In the genomic region with DNA sequence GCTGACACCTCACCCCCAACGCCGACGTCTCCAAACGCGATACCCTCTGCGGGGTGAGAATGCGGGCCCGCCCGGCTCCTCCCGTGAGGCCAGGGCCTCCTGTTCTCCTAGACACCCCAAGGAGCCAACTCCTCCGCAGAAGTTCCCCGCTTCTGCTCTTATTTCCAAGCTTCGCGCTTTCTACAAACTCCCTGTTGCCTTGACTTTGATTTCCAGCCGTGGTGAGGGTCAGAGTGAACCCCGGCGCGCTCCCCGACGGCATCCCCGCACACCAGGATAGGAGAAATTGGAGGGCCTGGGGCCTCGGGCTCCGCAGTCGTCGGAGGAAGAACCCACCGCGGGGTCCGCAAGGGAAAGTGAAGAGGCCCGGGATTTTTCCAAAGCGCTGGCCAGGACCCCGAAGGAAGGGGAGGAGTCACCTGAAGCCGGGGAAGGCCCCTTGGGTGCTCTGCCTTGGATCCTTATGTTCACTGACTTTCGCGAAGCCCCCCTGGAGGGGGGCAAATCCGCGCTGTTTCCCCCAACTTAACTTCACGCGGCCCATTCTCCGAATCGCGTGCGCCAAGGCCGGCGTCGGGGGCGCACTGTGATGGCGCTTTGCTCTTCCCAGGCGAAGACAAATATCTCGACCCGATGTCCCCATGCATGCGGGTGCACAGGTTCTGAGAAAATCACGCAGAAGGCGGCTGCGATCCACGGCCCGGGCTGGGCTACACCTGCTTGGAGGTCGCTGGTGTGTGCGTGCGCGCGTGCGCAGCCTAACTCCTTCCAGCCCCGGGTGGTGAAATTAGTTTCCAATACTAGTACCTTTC, we compare ENCODE assay signal across 14 cellular contexts. TPM values are rescaled to one million over a fixed set of nuclear protein-coding genes. Genes with fewer than 3 reads are reported as not detected.
DNase-seq lines count a peak whose midpoint lies in the region; TF ChIP-seq lines count a peak whose summit lies in the region.
"Had no signal": no experiment of that assay in that cellular context is flagged by ENCODE, and none has a peak within 500 bp of the region (broad histone marks: within the 10 kb centered on the region; RNA-seq: fewer than 3 reads in every experiment).

No MANE protein-coding gene starts in this region.

- no peak for TF ChIP-seq CTCF in adrenal gland (IDR thresholded peaks at IDR 0.05)

- in situ Hi-C loops in HAP-1 (cut with MboI; ENCODE audit: low sequenced_read_pairs) = loop anchor here (25.0 kb wide), 1 partner anchor 197 kb away; no protein-coding TSS in a partner anchor

- H3K9me3 ChIP-seq in iPS-15b (ENCODE audit: control insufficient read depth, insufficient read depth, low read length) = no peaks in the 10 kb centered on the region
- H3K9me3 ChIP-seq in adrenal gland (replicated peaks in 1 of 3) = no peaks in the 10 kb centered on the region
- no peaks in the 10 kb centered on the region for H3K9me3 ChIP-seq in HAP-1
- H3K9me3 ChIP-seq: heart right ventricle, ovary had no signal

- H3K36me3 ChIP-seq in iPS-15b (ENCODE audit: control insufficient read depth, insufficient read depth, low read length) (no peaks in the 10 kb centered on the region), adrenal gland (replicated peaks in 1 of 2) (no peaks in the 10 kb centered on the region), HAP-1 (replicated peaks) (no peaks in the 10 kb centered on the region)
- H3K36me3 ChIP-seq: heart right ventricle, ovary had no signal

- 5 to 11% (median 6%) methylated on average over 33 to 63 of the region's 63 CpGs for whole genome bisulfite sequencing in adrenal gland, 4 donors

- peaks cover 17% of the 10 kb centered on the region for H3K4me1 ChIP-seq in iPS-15b (ENCODE audit: control insufficient read depth, insufficient read depth, low read length)
- H3K4me1 ChIP-seq in adrenal gland (replicated peaks in 1 of 2) = peaks cover 0 to 14% of the 10 kb centered on the region in 2 donors
- H3K4me1 ChIP-seq in HAP-1 = peaks cover 2% of the 10 kb centered on the region; the same call in 1 of the 2 replicates

- no peak overlapping the region for H3K9ac ChIP-seq in iPS-15b (ENCODE audit: low read depth, low read length)

- no peak for TF ChIP-seq POLR2A in adrenal gland (IDR thresholded peaks at IDR 0.05)

- peak; percentile 52 for DNase-seq in NCI-H1436 (lab: John Stamatoyannopoulos, UW)
- no peak for DNase-seq in NCI-H1436 treated with DMSO at 0.1 percent for 48 hours (lab: John Stamatoyannopoulos, UW)
- peak; percentile 57 for DNase-seq in COR-L47 (lab: John Stamatoyannopoulos, UW)
- peak; percentile 88 for DNase-seq in NCI-H69 (lab: John Stamatoyannopoulos, UW)
- no peak for DNase-seq in adrenal gland
- no peak for DNase-seq in HAP-1 (ENCODE audit: low spot score in 2 of 2)
- no peak for DNase-seq in T1000 (lab: John Stamatoyannopoulos, UW)
- DNase-seq: Calu3, heart right ventricle, ovary, SIG-M5 had no signal

- H3K27me3 ChIP-seq in iPS-15b (ENCODE audit: control insufficient read depth, insufficient read depth, low read length) (peaks cover 76% of the 10 kb centered on the region), adrenal gland (peaks cover 73% of the 10 kb centered on the region), HAP-1 (ENCODE audit: low read depth) (peaks cover 42% of the 10 kb centered on the region)
- H3K27me3 ChIP-seq: ovary had no signal

- peak overlapping the region in 1 of 5 donors; percentile 32 for H3K27ac ChIP-seq in adrenal gland
- H3K27ac ChIP-seq: heart right ventricle, ovary had no signal

- H3K4me3 ChIP-seq in iPS-15b (ENCODE audit: low read depth, low read length) (peak overlapping the region; percentile 53), adrenal gland (no peak overlapping the region), HAP-1 (no peak overlapping the region)
- H3K4me3 ChIP-seq: heart right ventricle, ovary had no signal

- intact Hi-C loops in adrenal gland (cut with DNase I) = loop anchor here (10.0 kb wide), 2 partner anchors 210 to 230 kb away; no protein-coding TSS in a partner anchor

RNA-seq across cellular contexts. Expression of a gene that starts 3.0 kb away (rescaled TPM):
- total RNA-seq in adrenal gland = 10 to 100 TPM in 1 of 8 donors, 1 to 10 TPM in 3, under 1 TPM in 1, not detected in 3; 0.10 to 13.3 (median 7.7) TPM
- 10 to 100 TPM in 2 of 3 donors, 1 to 10 TPM in 1; 4.2 to 20.0 (median 11.2) TPM for polyA plus RNA-seq in adrenal gland
- total RNA-seq: Calu3, lung microvascular endothelial cell, NCI-H460, ovary had no signal

Comparison
In these comparisons a context has a peak if more than half of its experiments do, and no peak if none do; other contexts are left out.
1. DNase-seq: peak in NCI-H1436 (single experiment), COR-L47 (single experiment) and NCI-H69 (single experiment); none in NCI-H1436 treated with DMSO at 0.1 percent for 48 hours (single experiment), adrenal gland (0 of 7), HAP-1 (0 of 2) and T1000 (single experiment).